Comparison of ENCODE assay signal across 27 cellular contexts in genomic region chr10:59285073-59285472, GRCh38.
DNase-seq lines count a peak whose midpoint lies in the region; ATAC-seq and TF ChIP-seq lines count a peak whose summit lies in the region.
"Had no signal": no experiment of that assay in that cellular context is flagged by ENCODE, and none has a peak within 500 bp of the region (broad histone marks: within the 10 kb centered on the region; RNA-seq: fewer than 3 reads in every experiment).

No MANE protein-coding gene starts in this region.

- H3K4me3 Mint-ChIP-seq in WTC11, result no peak overlapping the region
- H3K4me3 Mint-ChIP-seq in activated T-helper 17 cell treated with anti-CD3 and anti-CD28 coated beads, Interleukin-2, amount 50 U/mL, for 72 hours, result no peak overlapping the region
- H3K4me3 Mint-ChIP-seq: CD4-positive, alpha-beta memory T cell had no signal

- TF ChIP-seq CTCF in esophagus squamous epithelium (IDR thresholded peaks at IDR 0.05) (no peak), osteoblast (IDR thresholded peaks at IDR 0.05; ENCODE audit: extremely low read depth, low read depth, low read length) (no peak), GM10248 (IDR thresholded peaks at IDR 0.05; ENCODE audit: control extremely low read depth, extremely low read depth, low read depth, missing control alignments) (no peak), WTC11 (IDR thresholded peaks at IDR 0.05) (no peak)

- DNase-seq in esophagus squamous epithelium (lab: John Stamatoyannopoulos, UW), result no peak
- DNase-seq in osteoblast (ENCODE audit: insufficient read length, low spot score, missing footprints), result peak; percentile 38
- no peak for DNase-seq in GM10248 (ENCODE audit: extremely low spot score)
- DNase-seq in WTC11 (ENCODE audit: low spot score), result no peak
- DNase-seq in ACHN, result no peak
- DNase-seq: AML-193; CD4-positive, alpha-beta memory T cell; COR-L47; DMS53; GOT3; HCEC 1CT; Kasumi-1; MV-4-11; NCI-H1105 treated with DMSO at 0.1 percent for 48 hours; NCI-H146; NCI-H1930; NCI-H446; NCI-H524 treated with DMSO at 0.1 percent for 48 hours; NCI-H774; PC-9 had no signal

- H3K4me3 ChIP-seq in esophagus squamous epithelium, result no peak overlapping the region
- no peak overlapping the region for H3K4me3 ChIP-seq in osteoblast (ENCODE audit: insufficient read depth, low read length)
- H3K4me3 ChIP-seq: BLaER1 treated with 17β-estradiol and CSF1 and Interleukin-3, amounts not matched to agents 10 nM and 100 nM; K562; PC-9; SJSA1 had no signal

- WGBS in esophagus squamous epithelium, 2 donors, result 47% methylated on average over 2 of the region's 4 CpGs; no CpG with 5 or more reads in 1 of the 2 donors

- H4K20me1 ChIP-seq in osteoblast (ENCODE audit: insufficient read depth, low read length), result no peaks in the 10 kb centered on the region
- H4K20me1 ChIP-seq: BLaER1 treated with 17β-estradiol and CSF1 and Interleukin-3, amounts not matched to agents 10 nM and 100 nM had no signal

- no peak overlapping the region for H3K27ac Mint-ChIP-seq in WTC11
- no peak overlapping the region for H3K27ac Mint-ChIP-seq in activated T-helper 17 cell treated with anti-CD3 and anti-CD28 coated beads, Interleukin-2, amount 50 U/mL, for 72 hours
- H3K27ac Mint-ChIP-seq: CD4-positive, alpha-beta memory T cell had no signal

- no peaks in the 10 kb centered on the region for H3K36me3 ChIP-seq in esophagus squamous epithelium
- no peaks in the 10 kb centered on the region for H3K36me3 ChIP-seq in osteoblast (ENCODE audit: insufficient read depth, low read length)
- H3K36me3 ChIP-seq: BLaER1 treated with 17β-estradiol and CSF1 and Interleukin-3, amounts not matched to agents 10 nM and 100 nM; SJSA1 had no signal

- H3K79me2 ChIP-seq in osteoblast (ENCODE audit: insufficient read depth, low read length), result no peaks in the 10 kb centered on the region

- POLR2A ChIA-PET in GM10248 (lab: Yijun Ruan, JAX), result no interaction called here
- POLR2A ChIA-PET in WTC11 (lab: Charles Lee), result no interaction called here

- no peak overlapping the region for H3K4me2 ChIP-seq in osteoblast (ENCODE audit: insufficient read depth, low read length)
- H3K4me2 ChIP-seq: BLaER1 treated with 17β-estradiol and CSF1 and Interleukin-3, amounts not matched to agents 10 nM and 100 nM; PC-9 had no signal

- H3K4me1 ChIP-seq in esophagus squamous epithelium (peaks cover 9 to 45% (median 15%) of the 10 kb centered on the region in 3 donors), osteoblast (ENCODE audit: insufficient read depth, low read length) (no peaks in the 10 kb centered on the region)
- H3K4me1 ChIP-seq: BLaER1 treated with 17β-estradiol and CSF1 and Interleukin-3, amounts not matched to agents 10 nM and 100 nM; SJSA1 had no signal

- TF ChIP-seq POLR2A in esophagus squamous epithelium (IDR thresholded peaks at IDR 0.05), result no peak

- intact Hi-C loops in esophagus squamous epithelium (cut with DNase I), result no loop called here

- no peak overlapping the region for H2AFZ ChIP-seq in osteoblast (ENCODE audit: low read length)
- H2AFZ ChIP-seq: PC-9 had no signal

- H3K27me3 ChIP-seq in esophagus squamous epithelium, result no peaks in the 10 kb centered on the region
- H3K27me3 ChIP-seq in osteoblast (ENCODE audit: insufficient read depth, low read length), result no peaks in the 10 kb centered on the region
- H3K27me3 ChIP-seq: BLaER1 treated with 17β-estradiol and CSF1 and Interleukin-3, amounts not matched to agents 10 nM and 100 nM; SJSA1 had no signal

- peaks cover 30% of the 10 kb centered on the region for H3K4me1 Mint-ChIP-seq in WTC11
- H3K4me1 Mint-ChIP-seq in activated T-helper 17 cell treated with anti-CD3 and anti-CD28 coated beads, Interleukin-2, amount 50 U/mL, for 72 hours, result no peaks in the 10 kb centered on the region
- H3K4me1 Mint-ChIP-seq: CD4-positive, alpha-beta memory T cell had no signal

- H3K27me3 Mint-ChIP-seq in WTC11 (ENCODE audit: low read depth), result no peaks in the 10 kb centered on the region; the same call in 1 of the 2 replicates
- no peaks in the 10 kb centered on the region for H3K27me3 Mint-ChIP-seq in activated T-helper 17 cell treated with anti-CD3 and anti-CD28 coated beads, Interleukin-2, amount 50 U/mL, for 72 hours
- H3K27me3 Mint-ChIP-seq: CD4-positive, alpha-beta memory T cell had no signal

- ATAC-seq in WTC11, result no peak
- ATAC-seq in activated T-helper 17 cell treated with anti-CD3 and anti-CD28 coated beads, Interleukin-2, amount 50 U/mL, for 72 hours (replicated peaks), result no peak
- ATAC-seq: K562, Right ventricle myocardium inferior had no signal

- H3K9me3 ChIP-seq in esophagus squamous epithelium, result no peaks in the 10 kb centered on the region
- H3K9me3 ChIP-seq in osteoblast (ENCODE audit: low read depth, low read length), result no peaks in the 10 kb centered on the region
- H3K9me3 ChIP-seq: BLaER1 treated with 17β-estradiol and CSF1 and Interleukin-3, amounts not matched to agents 10 nM and 100 nM; SJSA1 had no signal

- CTCF ChIA-PET in GM10248 (lab: Yijun Ruan, JAX), result interaction anchor here (1.2 to 1.6 kb wide), 3 partner anchors 8 to 13 kb away, joined by 3 to 5 read pairs (median 5); no protein-coding TSS in a partner anchor
- CTCF ChIA-PET in WTC11 (lab: Charles Lee), result no interaction called here

- in situ Hi-C loops in ACHN (cut with HindIII; ENCODE audit: low pct_ligation_motif_present, low pct_unique_long_range_greater_than_20kb, low sequenced_read_pairs), result no loop called here

- H3K27ac ChIP-seq in angular gyrus (ENCODE audit: low read depth, low read length) (peak overlapping the region; percentile 92), esophagus squamous epithelium (peak overlapping the region in 3 of 4 donors; percentile 54 to 70 (median 70)), osteoblast (ENCODE audit: low read depth, low read length) (no peak overlapping the region), temporal lobe (ENCODE audit: low read depth, low read length) (peak overlapping the region; percentile 91)
- H3K27ac ChIP-seq: BLaER1 treated with 17β-estradiol and CSF1 and Interleukin-3, amounts not matched to agents 10 nM and 100 nM; PC-9; SJSA1 had no signal

- H3K9me3 Mint-ChIP-seq in WTC11, result no peaks in the 10 kb centered on the region; the same call in 1 of the 2 replicates
- H3K9me3 Mint-ChIP-seq in activated T-helper 17 cell treated with anti-CD3 and anti-CD28 coated beads, Interleukin-2, amount 50 U/mL, for 72 hours, result no peaks in the 10 kb centered on the region

- no peaks in the 10 kb centered on the region for H3K36me3 Mint-ChIP-seq in WTC11
- H3K36me3 Mint-ChIP-seq in activated T-helper 17 cell treated with anti-CD3 and anti-CD28 coated beads, Interleukin-2, amount 50 U/mL, for 72 hours (ENCODE audit: low read depth), result no peaks in the 10 kb centered on the region
- H3K36me3 Mint-ChIP-seq: CD4-positive, alpha-beta memory T cell had no signal

TF ChIP-seq in WTC11, 78 proteins besides CTCF, POLR2A, EP300 and RAD21 (continues in another document):
- no peak for TF ChIP-seq MXD4 (CRISPR knock-in tag; IDR thresholded peaks at IDR 0.05; ENCODE audit: borderline replicate concordance)
- no peak for TF ChIP-seq GTF2I (CRISPR knock-in tag; conservative IDR thresholded peaks at IDR 0.05)
- TF ChIP-seq SMAD4 (CRISPR knock-in tag; IDR thresholded peaks at IDR 0.05), result no peak
- no peak for TF ChIP-seq ZNF263 (CRISPR knock-in tag; IDR thresholded peaks at IDR 0.05; ENCODE audit: low read depth)
- no peak for TF ChIP-seq ZSCAN18 (CRISPR knock-in tag; IDR thresholded peaks at IDR 0.05)
- TF ChIP-seq ZNF532 (CRISPR knock-in tag; IDR thresholded peaks at IDR 0.05; ENCODE audit: borderline replicate concordance), result no peak
- TF ChIP-seq PRRX2 (CRISPR knock-in tag; IDR thresholded peaks at IDR 0.05), result no peak
- TF ChIP-seq MAX (CRISPR knock-in tag; IDR thresholded peaks at IDR 0.05), result no peak
